In genomic region chr1:245465666-245466065, GRCh38 we compare ENCODE assay signal across 15 cellular contexts.
"Had no signal": no experiment of that assay in that cellular context is flagged by ENCODE, and none has a peak within 500 bp of the region (broad histone marks: within the 10 kb centered on the region; RNA-seq: fewer than 3 reads in every experiment).

No MANE protein-coding gene starts in this region.

- H3K27ac Mint-ChIP-seq: activated CD4-positive, alpha-beta memory T cell treated with anti-CD3 and anti-CD28 coated beads, Interleukin-2, amount 10 ng/mL, durations not matched to agents 7 days and 5 days; activated naive CD8-positive, alpha-beta T cell treated with anti-CD3 and anti-CD28 coated beads for 36 hours; activated T-helper 17 cell treated with anti-CD3 and anti-CD28 coated beads, Interleukin-2, amount 50 U/mL, for 72 hours; natural killer cell; stimulated activated effector memory CD8-positive, alpha-beta T cell treated with anti-CD3 and anti-CD28 coated beads, Interleukin-12 subunit alpha, Interleukin-12 subunit beta, amount 100 ng/mL, for 72 hours had no signal

- H3K4me3 ChIP-seq: coronary artery, smooth muscle cell had no signal

- H3K36me3 Mint-ChIP-seq: activated naive CD8-positive, alpha-beta T cell treated with anti-CD3 and anti-CD28 coated beads for 36 hours; natural killer cell had no signal

- H3K27ac ChIP-seq: coronary artery had no signal

- H3K27me3 Mint-ChIP-seq: activated CD4-positive, alpha-beta memory T cell treated with anti-CD3 and anti-CD28 coated beads, Interleukin-2, amount 10 ng/mL, durations not matched to agents 7 days and 5 days had no signal

- H3K4me1 Mint-ChIP-seq: activated CD4-positive, alpha-beta memory T cell treated with anti-CD3 and anti-CD28 coated beads, Interleukin-2, amount 10 ng/mL, durations not matched to agents 7 days and 5 days; activated naive CD8-positive, alpha-beta T cell treated with anti-CD3 and anti-CD28 coated beads for 36 hours had no signal

- DNase-seq: activated CD4-positive, alpha-beta memory T cell treated with anti-CD3 and anti-CD28 coated beads, Interleukin-2, amount 10 ng/mL, durations not matched to agents 7 days and 5 days; activated CD4-positive, alpha-beta T cell treated with anti-CD3 and anti-CD28 coated beads for 48 hours; activated CD4-positive, CD25-positive, alpha-beta regulatory T cell; activated naive CD4-positive, alpha-beta T cell; activated naive CD8-positive, alpha-beta T cell treated with anti-CD3 and anti-CD28 coated beads for 36 hours; activated T-cell treated with anti-CD3 and anti-CD28 coated beads, Interleukin-2, amount 50 U/mL, for 1 hour; amniotic stem cell; mesenchymal stem cell; natural killer cell; stimulated activated CD4-positive, alpha-beta T cell treated with anti-CD3 and anti-CD28 coated beads, Interleukin-4, amount 100 ng/mL, for 1 hour; T1000 had no signal

- H3K9me3 Mint-ChIP-seq: natural killer cell had no signal

- H3K4me3 Mint-ChIP-seq: activated CD4-positive, alpha-beta memory T cell treated with anti-CD3 and anti-CD28 coated beads, Interleukin-2, amount 10 ng/mL, durations not matched to agents 7 days and 5 days; activated naive CD8-positive, alpha-beta T cell treated with anti-CD3 and anti-CD28 coated beads for 36 hours; activated T-helper 17 cell treated with anti-CD3 and anti-CD28 coated beads, Interleukin-2, amount 50 U/mL, for 72 hours; natural killer cell; stimulated activated effector memory CD8-positive, alpha-beta T cell treated with anti-CD3 and anti-CD28 coated beads, Interleukin-12 subunit alpha, Interleukin-12 subunit beta, amount 100 ng/mL, for 72 hours had no signal
